Comparison of ENCODE assay signal across 8 cellular contexts in genomic region chr17:75652934-75653549, GRCh38. TPM values are rescaled to one million over a fixed set of nuclear protein-coding genes. Genes with fewer than 3 reads are reported as not detected.
A peak's percentile ranks its signal among the peaks of the same experiment; 100 is the strongest.
DNase-seq lines count a peak whose midpoint lies in the region; ATAC-seq lines count a peak whose summit lies in the region.

No MANE protein-coding gene starts in this region.

- no peak overlapping the region for H3K27ac Mint-ChIP-seq in activated naive CD4-positive, alpha-beta T cell treated with anti-CD3 and anti-CD28 coated beads, Interleukin-2, amount 50 U/mL, for 72 hours
- H3K27ac Mint-ChIP-seq in activated T-helper 1 cell treated with anti-CD3 and anti-CD28 coated beads, Interleukin-12 subunit alpha, Interleukin-12 subunit beta, Interleukin-2, Interleukin-4 antibody, amounts not matched to agents 30 ng/mL and 10 ng/mL and 1 ng/mL, durations not matched to agents 14 hours and 24 hours and 36 hours, result no peak overlapping the region

- intact Hi-C loops in activated T-helper 1 cell treated with anti-CD3 and anti-CD28 coated beads, Interleukin-12 subunit alpha, Interleukin-12 subunit beta, Interleukin-2, Interleukin-4 antibody, amounts not matched to agents 30 ng/mL and 10 ng/mL and 1 ng/mL, durations not matched to agents 14 hours and 24 hours and 36 hours (cut with micrococcal nuclease), result no loop called here

- H3K4me1 Mint-ChIP-seq in activated T-helper 1 cell treated with anti-CD3 and anti-CD28 coated beads, Interleukin-12 subunit alpha, Interleukin-12 subunit beta, Interleukin-2, Interleukin-4 antibody, amounts not matched to agents 30 ng/mL and 10 ng/mL and 1 ng/mL, durations not matched to agents 14 hours and 24 hours and 36 hours (ENCODE audit: low read depth), result no peaks in the 10 kb centered on the region

- H3K27ac ChIP-seq in angular gyrus (ENCODE audit: low read depth, low read length) (peak overlapping the region; percentile 58), substantia nigra (ENCODE audit: low read depth, low read length, poor library complexity, severe bottlenecking) (peak overlapping the region; percentile 92)

- no peaks in the 10 kb centered on the region for H3K27me3 Mint-ChIP-seq in activated T-helper 1 cell treated with anti-CD3 and anti-CD28 coated beads, Interleukin-12 subunit alpha, Interleukin-12 subunit beta, Interleukin-2, Interleukin-4 antibody, amounts not matched to agents 30 ng/mL and 10 ng/mL and 1 ng/mL, durations not matched to agents 14 hours and 24 hours and 36 hours (ENCODE audit: insufficient read depth)

- no peak overlapping the region for H3K4me3 Mint-ChIP-seq in activated T-helper 1 cell treated with anti-CD3 and anti-CD28 coated beads, Interleukin-12 subunit alpha, Interleukin-12 subunit beta, Interleukin-2, Interleukin-4 antibody, amounts not matched to agents 30 ng/mL and 10 ng/mL and 1 ng/mL, durations not matched to agents 14 hours and 24 hours and 36 hours

- H3K9me3 Mint-ChIP-seq in activated naive CD4-positive, alpha-beta T cell treated with anti-CD3 and anti-CD28 coated beads, Interleukin-2, amount 50 U/mL, for 72 hours, result no peaks in the 10 kb centered on the region
- H3K9me3 Mint-ChIP-seq in activated T-helper 1 cell treated with anti-CD3 and anti-CD28 coated beads, Interleukin-12 subunit alpha, Interleukin-12 subunit beta, Interleukin-2, Interleukin-4 antibody, amounts not matched to agents 30 ng/mL and 10 ng/mL and 1 ng/mL, durations not matched to agents 14 hours and 24 hours and 36 hours, result no peaks in the 10 kb centered on the region

- no peaks in the 10 kb centered on the region for H3K36me3 Mint-ChIP-seq in activated naive CD4-positive, alpha-beta T cell treated with anti-CD3 and anti-CD28 coated beads, Interleukin-2, amount 50 U/mL, for 72 hours
- peaks cover 15% of the 10 kb centered on the region for H3K36me3 Mint-ChIP-seq in activated T-helper 1 cell treated with anti-CD3 and anti-CD28 coated beads, Interleukin-12 subunit alpha, Interleukin-12 subunit beta, Interleukin-2, Interleukin-4 antibody, amounts not matched to agents 30 ng/mL and 10 ng/mL and 1 ng/mL, durations not matched to agents 14 hours and 24 hours and 36 hours (ENCODE audit: low read depth)

- DNase-seq in activated naive CD4-positive, alpha-beta T cell treated with anti-CD3 and anti-CD28 coated beads, Interleukin-2, amount 50 U/mL, for 72 hours (ENCODE audit: low spot score in 2 of 2), result peak in 1 of 2 donors; percentile 32
- no peak for DNase-seq in activated naive CD4-positive, alpha-beta T cell (lab: John Stamatoyannopoulos, UW)
- DNase-seq in NAMALWA (ENCODE audit: low spot score) (peak; percentile 69), iPS-NIHi11 (ENCODE audit: low spot score) (peak; percentile 85), substantia nigra (lab: John Stamatoyannopoulos, UW) (peak in 20 of 49 donors; percentile 11 to 63 (median 38))
- DNase-seq in activated T-helper 1 cell treated with anti-CD3 and anti-CD28 coated beads, Interleukin-12 subunit alpha, Interleukin-12 subunit beta, Interleukin-2, Interleukin-4 antibody, amounts not matched to agents 30 ng/mL and 10 ng/mL and 1 ng/mL, durations not matched to agents 14 hours and 24 hours and 36 hours (ENCODE audit: low spot score), result no peak

- ATAC-seq in activated naive CD4-positive, alpha-beta T cell treated with anti-CD3 and anti-CD28 coated beads, Interleukin-2, amount 50 U/mL, for 72 hours, result peak; percentile 52 to 63
- ATAC-seq in HG02678 (IDR thresholded peaks at IDR 0.05; ENCODE audit: unreplicated experiment), result no peak

RNA-seq across cellular contexts. Expression of gene RECQL5, which starts 13.9 kb away (rescaled TPM):
- total RNA-seq in activated naive CD4-positive, alpha-beta T cell treated with anti-CD3 and anti-CD28 coated beads, Interleukin-2, amount 50 U/mL, for 72 hours, result 10 to 100 TPM; 35.1 to 47.4 TPM
- total RNA-seq in activated T-helper 1 cell treated with anti-CD3 and anti-CD28 coated beads, Interleukin-12 subunit alpha, Interleukin-12 subunit beta, Interleukin-2, Interleukin-4 antibody, amounts not matched to agents 30 ng/mL and 10 ng/mL and 1 ng/mL, durations not matched to agents 14 hours and 24 hours and 36 hours, result 29.9 and 34.1 TPM in 2 replicates

RNA-seq across cellular contexts. Expression of gene SAP30BP, which starts 14.1 kb away (rescaled TPM):
- total RNA-seq in activated naive CD4-positive, alpha-beta T cell treated with anti-CD3 and anti-CD28 coated beads, Interleukin-2, amount 50 U/mL, for 72 hours, result 10 to 100 TPM; 76.3 to 78.8 TPM
- 113 and 117 TPM in 2 replicates for total RNA-seq in activated T-helper 1 cell treated with anti-CD3 and anti-CD28 coated beads, Interleukin-12 subunit alpha, Interleukin-12 subunit beta, Interleukin-2, Interleukin-4 antibody, amounts not matched to agents 30 ng/mL and 10 ng/mL and 1 ng/mL, durations not matched to agents 14 hours and 24 hours and 36 hours

RNA-seq across cellular contexts. Expression of gene SMIM5, which starts 19.8 kb away (rescaled TPM):
- total RNA-seq in activated naive CD4-positive, alpha-beta T cell treated with anti-CD3 and anti-CD28 coated beads, Interleukin-2, amount 50 U/mL, for 72 hours, result under 1 TPM; 0.06 to 0.32 TPM
- 0.05 TPM in 1 of 2 replicates, not detected in the other for total RNA-seq in activated T-helper 1 cell treated with anti-CD3 and anti-CD28 coated beads, Interleukin-12 subunit alpha, Interleukin-12 subunit beta, Interleukin-2, Interleukin-4 antibody, amounts not matched to agents 30 ng/mL and 10 ng/mL and 1 ng/mL, durations not matched to agents 14 hours and 24 hours and 36 hours

Comparison
In these comparisons a context has a peak if more than half of its experiments do, and no peak if none do; other contexts are left out.
1. DNase-seq: peak in NAMALWA (single experiment) and iPS-NIHi11 (single experiment); none in activated naive CD4-positive, alpha-beta T cell (0 of 4) and activated T-helper 1 cell treated with anti-CD3 and anti-CD28 coated beads, Interleukin-12 subunit alpha, Interleukin-12 subunit beta, Interleukin-2, Interleukin-4 antibody, amounts not matched to agents 30 ng/mL and 10 ng/mL and 1 ng/mL, durations not matched to agents 14 hours and 24 hours and 36 hours (single experiment).